Comparison of ENCODE assay signal across 1 cellular context in genomic region chr4:123505077-123505456, GRCh38.
A peak's percentile ranks its signal among the peaks of the same experiment; 100 is the strongest.
TF ChIP-seq lines count a peak whose summit lies in the region.

No MANE protein-coding gene starts in this region.

TF ChIP-seq in HepG2, 621 proteins besides CTCF, POLR2A, EP300 and RAD21 (continued from another document and continues in another):
- TF ChIP-seq ZNF264 (CRISPR knock-in tag; IDR thresholded peaks at IDR 0.05): peak; percentile 18; the same call in 1 of the 2 replicates
- TF ChIP-seq CHD4 (IDR thresholded peaks at IDR 0.05; ENCODE audit: borderline replicate concordance, low read length): 0 out of 2 replicates have a peak, but pooled peaks have one; percentile 47
- TF ChIP-seq ZSCAN31 (CRISPR knock-in tag; IDR thresholded peaks at IDR 0.05; ENCODE audit: low read depth): no peak
- peak; percentile 5; the same call in 1 of the 2 replicates for TF ChIP-seq KMT2B (CRISPR knock-in tag; IDR thresholded peaks at IDR 0.05)
- no peak for TF ChIP-seq TBP (CRISPR knock-in tag; IDR thresholded peaks at IDR 0.05)
- TF ChIP-seq NFIC (IDR thresholded peaks at IDR 0.05; ENCODE audit: low read length): peak; percentile 54; the same call in 1 of the 2 replicates
- TF ChIP-seq GATAD2A (CRISPR knock-in tag; IDR thresholded peaks at IDR 0.05): peak; percentile 42; the same call in 1 of the 2 replicates
- TF ChIP-seq NCOA2 (CRISPR knock-in tag; IDR thresholded peaks at IDR 0.05): 0 out of 2 replicates have a peak, but pooled peaks have one; percentile 13
- TF ChIP-seq ZNF121 (CRISPR knock-in tag; IDR thresholded peaks at IDR 0.05): no peak
- no peak for TF ChIP-seq REST (IDR thresholded peaks at IDR 0.05; ENCODE audit: borderline replicate concordance in 1 of 2, low read depth in 1 of 2, low read length in 2 of 2)
- TF ChIP-seq GATA4 (IDR thresholded peaks at IDR 0.05; ENCODE audit: borderline replicate concordance, low read depth): peak; percentile 71; the same call in 1 of the 2 replicates
- 0 out of 2 replicates have a peak, but pooled peaks have one; percentile 4 for TF ChIP-seq SMAD3 (CRISPR knock-in tag; IDR thresholded peaks at IDR 0.05)
- no peak for TF ChIP-seq NFE2L2 (IDR thresholded peaks at IDR 0.05; ENCODE audit: low read length)
- no peak for TF ChIP-seq ZNF512B (CRISPR knock-in tag; IDR thresholded peaks at IDR 0.05; ENCODE audit: borderline replicate concordance)
- no peak for TF ChIP-seq MLX (CRISPR knock-in tag; IDR thresholded peaks at IDR 0.05)
- TF ChIP-seq TBL1XR1 (IDR thresholded peaks at IDR 0.05; ENCODE audit: borderline replicate concordance, low read length, partially characterized antibody): no peak
- TF ChIP-seq BCL6 (CRISPR knock-in tag; IDR thresholded peaks at IDR 0.05): peak; percentile 43; the same call in 1 of the 2 replicates
- 0 out of 2 replicates have a peak, but pooled peaks have one; percentile 22 for TF ChIP-seq RARA (CRISPR knock-in tag; IDR thresholded peaks at IDR 0.05)
- no peak for TF ChIP-seq ZSCAN30 (CRISPR knock-in tag; IDR thresholded peaks at IDR 0.05)
- TF ChIP-seq ZBTB33 (CRISPR knock-in tag; IDR thresholded peaks at IDR 0.05): no peak
- TF ChIP-seq NFKBIZ (CRISPR knock-in tag; IDR thresholded peaks at IDR 0.05): no peak
- TF ChIP-seq PRDM10 (CRISPR knock-in tag; IDR thresholded peaks at IDR 0.05; ENCODE audit: low read depth): no peak
- TF ChIP-seq KAT2B (IDR thresholded peaks at IDR 0.05; ENCODE audit: borderline replicate concordance, low read depth, low read length): no peak
- TF ChIP-seq FOXA3 (CRISPR knock-in tag; IDR thresholded peaks at IDR 0.05): peak; percentile 42; the same call in 1 of the 2 replicates
- TF ChIP-seq CERS6 (CRISPR knock-in tag; IDR thresholded peaks at IDR 0.05): no peak
- no peak for TF ChIP-seq IRF1 (CRISPR knock-in tag; IDR thresholded peaks at IDR 0.05; ENCODE audit: low read depth)
- no peak for TF ChIP-seq HNF1B (CRISPR knock-in tag; IDR thresholded peaks at IDR 0.05)
- TF ChIP-seq SALL1 (CRISPR knock-in tag; IDR thresholded peaks at IDR 0.05): no peak
- TF ChIP-seq ZNF660 (CRISPR knock-in tag; IDR thresholded peaks at IDR 0.05; ENCODE audit: borderline replicate concordance, low read depth): no peak
- TF ChIP-seq CBFB (CRISPR knock-in tag; IDR thresholded peaks at IDR 0.05): no peak
- TF ChIP-seq RNF2 (conservative IDR thresholded peaks at IDR 0.05; ENCODE audit: low read depth): no peak
- TF ChIP-seq ADNP (CRISPR knock-in tag; IDR thresholded peaks at IDR 0.05): no peak
- TF ChIP-seq ZNF343 (CRISPR knock-in tag; IDR thresholded peaks at IDR 0.05): no peak
- no peak for TF ChIP-seq HCFC1 (IDR thresholded peaks at IDR 0.05; ENCODE audit: low read depth, low read length)
- no peak for TF ChIP-seq ZNF260 (CRISPR knock-in tag; IDR thresholded peaks at IDR 0.05; ENCODE audit: borderline replicate concordance, low read depth)
- TF ChIP-seq ZNF512 (CRISPR knock-in tag; IDR thresholded peaks at IDR 0.05): no peak
- no peak for TF ChIP-seq ZNF710 (CRISPR knock-in tag; IDR thresholded peaks at IDR 0.05; ENCODE audit: borderline replicate concordance)
